In genomic region chr3:187061748-187062147, GRCh38 we compare ENCODE assay signal across 2 cellular contexts.
TF ChIP-seq lines count a peak whose summit lies in the region.

No MANE protein-coding gene starts in this region.

TF ChIP-seq in IMR-90, 13 proteins besides CTCF, POLR2A, EP300 and RAD21:
- no peak for TF ChIP-seq ELK1 (IDR thresholded peaks at IDR 0.05; ENCODE audit: borderline replicate concordance, low read depth, low read length)
- no peak for TF ChIP-seq RFX5 (IDR thresholded peaks at IDR 0.05; ENCODE audit: low read depth, low read length)

TF ChIP-seq in HEK293T, 16 proteins besides CTCF, POLR2A, EP300 and RAD21 (continued from another document):
- TF ChIP-seq PKNOX1 (IDR thresholded peaks at IDR 0.05) (no peak), BHLHE40 (IDR thresholded peaks at IDR 0.05; ENCODE audit: borderline replicate concordance) (no peak), ZNF384 (IDR thresholded peaks at IDR 0.05) (no peak), LEF1 (IDR thresholded peaks at IDR 0.05; ENCODE audit: borderline replicate concordance) (no peak), FOXK2 (IDR thresholded peaks at IDR 0.05) (no peak), FOXA1 (IDR thresholded peaks at IDR 0.05) (no peak), ARNT (IDR thresholded peaks at IDR 0.05) (no peak), SUZ12 (IDR thresholded peaks at IDR 0.05) (no peak), NFRKB (IDR thresholded peaks at IDR 0.05) (no peak), HDGF (IDR thresholded peaks at IDR 0.05; ENCODE audit: borderline replicate concordance) (no peak)
